In genomic region chr12:48237048-48237630, GRCh38 we compare ENCODE assay signal across 28 cellular contexts. TPM values are rescaled to one million over a fixed set of nuclear protein-coding genes. Genes with fewer than 3 reads are reported as not detected.
DNase-seq lines count a peak whose midpoint lies in the region; ATAC-seq and TF ChIP-seq lines count a peak whose summit lies in the region.
"Had no signal": no experiment of that assay in that cellular context is flagged by ENCODE, and none has a peak within 500 bp of the region (broad histone marks: within the 10 kb centered on the region; RNA-seq: fewer than 3 reads in every experiment).

No MANE protein-coding gene starts in this region.

- CTCF ChIA-PET in CD8-positive, alpha-beta memory T cell (lab: Charles Lee): no interaction called here

- TF ChIP-seq EP300 in sigmoid colon (IDR thresholded peaks at IDR 0.05): no peak

- H3K4ac ChIP-seq in mesendoderm (ENCODE audit: low read depth, low read length): no peak overlapping the region

- POLR2A ChIA-PET in CD8-positive, alpha-beta memory T cell (lab: Charles Lee): no interaction called here

- H2AK5ac ChIP-seq in mesendoderm (ENCODE audit: low read length): no peak overlapping the region

- H3K9me3 ChIP-seq in adrenal gland (replicated peaks in 1 of 3): no peaks in the 10 kb centered on the region
- peaks cover 0 to 5% (median 2%) of the 10 kb centered on the region in 8 donors for H3K9me3 ChIP-seq in spleen
- no peaks in the 10 kb centered on the region for H3K9me3 ChIP-seq in CD8-positive, alpha-beta memory T cell (ENCODE audit: low read length)
- peaks cover 0 to 3% (median 0%) of the 10 kb centered on the region in 4 donors for H3K9me3 ChIP-seq in sigmoid colon

- H3K27ac ChIP-seq in adrenal gland: peak overlapping the region; percentile 32 to 75 (median 68)
- no peak overlapping the region for H3K27ac ChIP-seq in mesendoderm (ENCODE audit: low read depth, low read length)
- no peak overlapping the region for H3K27ac ChIP-seq in spleen
- no peak overlapping the region for H3K27ac ChIP-seq in foreskin keratinocyte
- H3K27ac ChIP-seq in CD8-positive, alpha-beta memory T cell (ENCODE audit: low read depth, low read length): no peak overlapping the region
- H3K27ac ChIP-seq in sigmoid colon: no peak overlapping the region
- H3K27ac ChIP-seq: A549; BLaER1 treated with 17β-estradiol and CSF1 and Interleukin-3, amounts not matched to agents 10 nM and 100 nM; GM23248; KMS-11; PC-9; SJSA1 had no signal

- DNase-seq in ELF-1 (ENCODE audit: low read depth, low spot score) (peak; percentile 8), adrenal gland (peak in 4 of 7 donors; percentile 29 to 60 (median 47)), mesendoderm (peak; percentile 21), renal cortical epithelial cell (ENCODE audit: low read depth) (peak; percentile 3), spleen (no peak), foreskin keratinocyte (no peak), sigmoid colon (no peak)
- no peak for DNase-seq in CD8-positive, alpha-beta memory T cell
- DNase-seq: AML-193; CD4-positive, alpha-beta T cell; DMS 273 treated with DMSO at 0.1 percent for 48 hours; GM23248; H9; IMR-90; MM.1S; NCI-H2029; NCI-H446 treated with DMSO at 0.1 percent for 48 hours; NCI-H526; NCI-H82; NK-92 treated with Interleukin-12 subunit alpha and Interleukin-12 subunit beta, amount 100 ng/mL, for 24 hours; PC-9 had no signal

- no peak overlapping the region for H2BK5ac ChIP-seq in mesendoderm (ENCODE audit: low read length)

- H3K4me1 ChIP-seq in adrenal gland (replicated peaks in 1 of 2): peaks cover 9 to 11% of the 10 kb centered on the region in 2 donors
- no peaks in the 10 kb centered on the region for H3K4me1 ChIP-seq in mesendoderm (ENCODE audit: control insufficient read depth, low read depth, low read length)
- H3K4me1 ChIP-seq in spleen: no peaks in the 10 kb centered on the region
- H3K4me1 ChIP-seq in foreskin keratinocyte: no peaks in the 10 kb centered on the region
- H3K4me1 ChIP-seq in CD8-positive, alpha-beta memory T cell (ENCODE audit: insufficient read depth, low read length): no peaks in the 10 kb centered on the region
- H3K4me1 ChIP-seq in sigmoid colon: no peaks in the 10 kb centered on the region
- H3K4me1 ChIP-seq: A549; BLaER1 treated with 17β-estradiol and CSF1 and Interleukin-3, amounts not matched to agents 10 nM and 100 nM; SJSA1 had no signal

- H3K4me3 Mint-ChIP-seq in CD8-positive, alpha-beta memory T cell: no peak overlapping the region
- H3K4me3 Mint-ChIP-seq: CD4-positive, alpha-beta T cell; H9 had no signal

- H3K27me3 ChIP-seq in adrenal gland (no peaks in the 10 kb centered on the region), mesendoderm (ENCODE audit: insufficient read depth, low read length, poor library complexity) (no peaks in the 10 kb centered on the region), spleen (replicated peaks in 1 of 7) (no peaks in the 10 kb centered on the region), foreskin keratinocyte (peaks cover 29% of the 10 kb centered on the region), sigmoid colon (no peaks in the 10 kb centered on the region)
- H3K27me3 ChIP-seq in CD8-positive, alpha-beta memory T cell (ENCODE audit: insufficient read depth, low read length, poor library complexity, severe bottlenecking): peaks cover 5% of the 10 kb centered on the region
- H3K27me3 ChIP-seq: BLaER1 treated with 17β-estradiol and CSF1 and Interleukin-3, amounts not matched to agents 10 nM and 100 nM had no signal

- TF ChIP-seq POLR2A in adrenal gland (IDR thresholded peaks at IDR 0.05) (peak in 1 of 2 donors; percentile 64), spleen (IDR thresholded peaks at IDR 0.05) (no peak), sigmoid colon (IDR thresholded peaks at IDR 0.05) (no peak)

- no peak overlapping the region for H3K9ac ChIP-seq in mesendoderm (ENCODE audit: low read length)
- H3K9ac ChIP-seq: BLaER1 treated with 17β-estradiol and CSF1 and Interleukin-3, amounts not matched to agents 10 nM and 100 nM; GM23248; KMS-11 had no signal

- H3K23ac ChIP-seq in mesendoderm (ENCODE audit: low read length): no peak overlapping the region

- ATAC-seq in foreskin keratinocyte: no peak
- ATAC-seq: A549, Right ventricle myocardium inferior had no signal

- no peak overlapping the region for H2BK120ac ChIP-seq in mesendoderm (ENCODE audit: low read depth, low read length)

- peaks cover 0 to 4% (median 4%) of the 10 kb centered on the region in 5 donors for H3K9me3 Mint-ChIP-seq in CD8-positive, alpha-beta memory T cell

- H2BK15ac ChIP-seq in mesendoderm (replicated peaks; ENCODE audit: low read depth): no peak overlapping the region

- H3K18ac ChIP-seq in mesendoderm (ENCODE audit: low read length): no peak overlapping the region

- H3K27me3 Mint-ChIP-seq in CD8-positive, alpha-beta memory T cell: peaks cover 9 to 29% of the 10 kb centered on the region in 2 donors

- H3K56ac ChIP-seq in mesendoderm (ENCODE audit: low read length): no peak overlapping the region

- intact Hi-C loops in adrenal gland (cut with DNase I) (no loop called here), spleen (cut with DNase I; ENCODE audit: low total_unique reads) (no loop called here), sigmoid colon (cut with DNase I) (no loop called here)

- H3K27ac Mint-ChIP-seq in CD8-positive, alpha-beta memory T cell: no peak overlapping the region
- H3K27ac Mint-ChIP-seq: CD4-positive, alpha-beta T cell had no signal

- H4K5ac ChIP-seq in mesendoderm (ENCODE audit: low read length): no peak overlapping the region

- H4K8ac ChIP-seq in mesendoderm (ENCODE audit: low read depth, low read length): no peak overlapping the region

- 46 to 51% (median 49%) methylated on average over 5 of the region's 5 CpGs for WGBS in adrenal gland, 4 donors
- WGBS in mesendoderm (ENCODE audit: extremely low coverage, insufficient coverage, low lambda C conversion rate): no CpG with 5 or more reads among the region's 5 CpGs
- WGBS in spleen, 5 donors: 78 to 93% (median 85%) methylated on average over 5 of the region's 5 CpGs
- WGBS in sigmoid colon, 2 donors: 61 to 77% methylated on average over 5 of the region's 5 CpGs

- no peak overlapping the region for H3K4me2 ChIP-seq in mesendoderm (ENCODE audit: low read length)
- H3K4me2 ChIP-seq: A549; BLaER1 treated with 17β-estradiol and CSF1 and Interleukin-3, amounts not matched to agents 10 nM and 100 nM; KMS-11; PC-9 had no signal

- H3K79me2 ChIP-seq in mesendoderm (ENCODE audit: control insufficient read depth, insufficient read depth, low read length): no peaks in the 10 kb centered on the region

- H3K4me1 Mint-ChIP-seq in CD8-positive, alpha-beta memory T cell: no peaks in the 10 kb centered on the region

- H3K4me3 ChIP-seq in adrenal gland (no peak overlapping the region), mesendoderm (ENCODE audit: low read length) (no peak overlapping the region), spleen (no peak overlapping the region), sigmoid colon (no peak overlapping the region)
- no peak overlapping the region for H3K4me3 ChIP-seq in CD8-positive, alpha-beta memory T cell (ENCODE audit: low read length)
- H3K4me3 ChIP-seq: A549; BLaER1 treated with 17β-estradiol and CSF1 and Interleukin-3, amounts not matched to agents 10 nM and 100 nM; GM23248; PC-9; SJSA1 had no signal

- H3K36me3 ChIP-seq in adrenal gland (replicated peaks in 1 of 2) (no peaks in the 10 kb centered on the region), mesendoderm (ENCODE audit: control insufficient read depth, insufficient read depth, low read length) (no peaks in the 10 kb centered on the region), spleen (no peaks in the 10 kb centered on the region), sigmoid colon (no peaks in the 10 kb centered on the region)
- H3K36me3 ChIP-seq in CD8-positive, alpha-beta memory T cell (ENCODE audit: insufficient read depth, low read length): no peaks in the 10 kb centered on the region
- H3K36me3 ChIP-seq: BLaER1 treated with 17β-estradiol and CSF1 and Interleukin-3, amounts not matched to agents 10 nM and 100 nM; SJSA1 had no signal

- peaks cover 0 to 18% (median 3%) of the 10 kb centered on the region in 3 donors for H3K36me3 Mint-ChIP-seq in CD8-positive, alpha-beta memory T cell

- TF ChIP-seq CTCF in adrenal gland (IDR thresholded peaks at IDR 0.05): no peak
- TF ChIP-seq CTCF in spleen (IDR thresholded peaks at IDR 0.05 in 8 of 11, conservative IDR thresholded peaks at IDR 0.05 in 3 of 11): no peak
- TF ChIP-seq CTCF in foreskin keratinocyte (conservative IDR thresholded peaks at IDR 0.05): no peak
- no peak for TF ChIP-seq CTCF in sigmoid colon (IDR thresholded peaks at IDR 0.05)

- no peaks in the 10 kb centered on the region for H3K79me1 ChIP-seq in mesendoderm (ENCODE audit: low read length)

RNA-seq across cellular contexts. Expression of gene OR10AD1, which starts 34.0 kb away (rescaled TPM):
- not detected for total RNA-seq in adrenal gland
- polyA plus RNA-seq in adrenal gland: under 1 TPM in 1 of 3 donors, not detected in 2; 0.16 TPM
- polyA plus RNA-seq in mesendoderm (2013, experiment 1 of 2): not detected
- not detected for polyA plus RNA-seq in mesendoderm (2013, experiment 2 of 2)
- not detected in 2 replicates for total RNA-seq in renal cortical epithelial cell
- total RNA-seq in spleen: not detected
- not detected for polyA plus RNA-seq in spleen
- not detected in 2 replicates for total RNA-seq in foreskin keratinocyte
- polyA plus RNA-seq in foreskin keratinocyte: not detected in 2 replicates
- not detected for total RNA-seq in CD8-positive, alpha-beta memory T cell
- not detected for polyA plus RNA-seq in CD8-positive, alpha-beta memory T cell
- total RNA-seq in sigmoid colon: not detected
- polyA plus RNA-seq in sigmoid colon: not detected
- total RNA-seq: CD4-positive, alpha-beta T cell; G401; GM23248; H9; IMR-90; PC-9; Right ventricle myocardium inferior; RPMI7951; SJSA1 had no signal
- polyA plus RNA-seq: A549, GM23248, IMR-90 had no signal

RNA-seq across cellular contexts. Expression of gene CCDC184, which starts 53.7 kb away (rescaled TPM):
- 10 to 100 TPM in 2 of 8 donors, 1 to 10 TPM in 6; 2.3 to 12.8 (median 8.5) TPM for total RNA-seq in adrenal gland
- 1 to 10 TPM; 3.6 to 6.2 (median 5.7) TPM for polyA plus RNA-seq in adrenal gland
- polyA plus RNA-seq in mesendoderm (2013, experiment 1 of 2): 0.17 TPM
- polyA plus RNA-seq in mesendoderm (2013, experiment 2 of 2): 0.27 TPM
- total RNA-seq in renal cortical epithelial cell: 0.40 TPM in 1 of 2 replicates, not detected in the other
- 1 to 10 TPM in 4 of 7 donors, under 1 TPM in 3; 0.73 to 1.7 (median 1.1) TPM for total RNA-seq in spleen
- under 1 TPM; 0.45 to 0.59 (median 0.52) TPM for polyA plus RNA-seq in spleen
- total RNA-seq in foreskin keratinocyte: 0.35 and 1.4 TPM in 2 replicates
- 0.58 and 1.6 TPM in 2 replicates for polyA plus RNA-seq in foreskin keratinocyte
- total RNA-seq in CD8-positive, alpha-beta memory T cell: under 1 TPM; 0.72 to 0.97 TPM
- polyA plus RNA-seq in CD8-positive, alpha-beta memory T cell: 0.91 TPM
- 1 to 10 TPM; 1.7 to 3.3 (median 2.1) TPM for total RNA-seq in sigmoid colon
- polyA plus RNA-seq in sigmoid colon: under 1 TPM in 2 of 3 donors, not detected in 1; 0.60 to 0.96 TPM
- total RNA-seq: PC-9 had no signal

Comparison
In these comparisons a context has a peak if more than half of its experiments do, and no peak if none do; other contexts are left out.
1. DNase-seq: peak in ELF-1 (single experiment), adrenal gland (4 of 7), mesendoderm (single experiment) and renal cortical epithelial cell (single experiment); none in spleen (single experiment), foreskin keratinocyte (0 of 2), CD8-positive, alpha-beta memory T cell (0 of 5) and sigmoid colon (single experiment).
2. H3K27ac ChIP-seq: peak in adrenal gland (5 of 5); none in mesendoderm (single experiment), spleen (0 of 8), foreskin keratinocyte (single experiment), CD8-positive, alpha-beta memory T cell (single experiment) and sigmoid colon (0 of 4).